ENCODE assay signal across 11 cellular contexts in the genomic region with DNA sequence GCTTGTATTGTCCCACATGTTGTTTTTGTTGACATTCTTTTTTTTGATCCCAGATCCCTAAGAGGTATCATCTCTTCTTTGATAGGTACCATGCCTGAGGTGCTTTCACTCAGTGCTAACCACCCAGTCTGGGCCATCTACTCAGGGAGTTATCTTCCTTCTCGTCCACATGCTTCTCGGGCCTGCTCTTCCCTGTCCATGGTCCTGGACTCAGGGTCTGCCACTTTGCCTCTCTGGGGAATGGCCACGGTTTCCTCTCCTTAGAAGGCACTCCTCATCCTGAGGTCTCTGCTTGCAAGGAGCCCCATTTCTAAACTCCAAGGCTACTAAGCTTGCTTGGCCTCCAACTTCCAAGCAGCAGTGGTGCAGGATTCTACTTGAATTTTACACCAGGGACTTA.
DNase-seq lines count a peak whose midpoint lies in the region; ATAC-seq, FAIRE-seq and TF ChIP-seq lines count a peak whose summit lies in the region.
"Had no signal": no experiment of that assay in that cellular context is flagged by ENCODE, and none has a peak within 500 bp of the region (broad histone marks: within the 10 kb centered on the region; RNA-seq: fewer than 3 reads in every experiment).

No MANE protein-coding gene starts in this region.

- TF ChIP-seq POLR2A in K562 (conservative IDR thresholded peaks at IDR 0.05) (no peak), esophagus muscularis mucosa (IDR thresholded peaks at IDR 0.05; ENCODE audit: low read depth) (no peak)

- in situ Hi-C loops in K562 (cut with MboI), result no loop called here

- CTCF ChIA-PET in K562 (lab: Yijun Ruan, JAX; ENCODE audit: low intra/inter-chr PET ratio), result no interaction called here

- H3K79me2 ChIP-seq in Karpas-422 (ENCODE audit: low read length) (no peaks in the 10 kb centered on the region), K562 (ENCODE audit: control insufficient read depth, insufficient read depth, low read length) (no peaks in the 10 kb centered on the region)

- no peaks in the 10 kb centered on the region for H3K9me2 ChIP-seq in Karpas-422 (replicated peaks; ENCODE audit: insufficient read depth, low read length)

- TF ChIP-seq CTCF in K562 (IDR thresholded peaks at IDR 0.05 in 2 of 3, conservative IDR thresholded peaks at IDR 0.05 in 1 of 3; ENCODE audit: insufficient read depth in 2 of 3, low read depth in 1 of 3, low read length in 3 of 3) (no peak), esophagus muscularis mucosa (IDR thresholded peaks at IDR 0.05) (no peak)

- H3K4me1 ChIP-seq in Karpas-422 (ENCODE audit: low read length) (no peaks in the 10 kb centered on the region), K562 (replicated peaks in 1 of 2; ENCODE audit: control insufficient read depth in 2 of 2, insufficient read depth in 2 of 2, low read length in 2 of 2) (no peaks in the 10 kb centered on the region), esophagus muscularis mucosa (no peaks in the 10 kb centered on the region)

- POLR2A ChIA-PET in K562 (lab: Yijun Ruan, JAX), result interaction anchor here (0.6 kb wide), 1 partner anchor 582 kb away, joined by 4 read pairs; no protein-coding TSS in a partner anchor

- H3K9ac ChIP-seq in Karpas-422 (ENCODE audit: low read length) (no peak overlapping the region), K562 (ENCODE audit: insufficient read depth in 1 of 2, low read depth in 2 of 2, low read length in 2 of 2) (no peak overlapping the region)

- DNase-seq in Daoy (ENCODE audit: low read depth) (peak; percentile 23), Karpas-422 (peak; percentile 42), K562 (ENCODE audit: extremely low read depth in 1 of 4, low spot score in 3 of 4) (peak in 3 of 4 experiments; percentile 11 to 17 (median 13)), left lobe of liver (ENCODE audit: low spot score) (no peak), esophagus muscularis mucosa (ENCODE audit: extremely low spot score) (no peak), SHP77 treated with DMSO at 0.1 percent for 48 hours (lab: John Stamatoyannopoulos, UW) (no peak)
- DNase-seq: stimulated activated CD4-positive, alpha-beta T cell treated with anti-CD3 and anti-CD28 coated beads, Interleukin-12 subunit alpha, Interleukin-12 subunit beta, amount 100 ng/mL, for 4 hours had no signal

- no TSS peak for BruUV-seq in K562 (replicated peaks; lab: Mats Ljungman, UMichigan)

- no peak for TF ChIP-seq EP300 in K562 (IDR thresholded peaks at IDR 0.05; ENCODE audit: low read length)
- TF ChIP-seq EP300 in esophagus muscularis mucosa (IDR thresholded peaks at IDR 0.05), result no peak

- H3K4me3 ChIP-seq in Karpas-422 (ENCODE audit: low read length), result no peak overlapping the region
- no peak overlapping the region for H3K4me3 ChIP-seq in K562
- H3K4me3 ChIP-seq in esophagus muscularis mucosa, result no peak overlapping the region

- H3K36me3 ChIP-seq in Karpas-422 (ENCODE audit: insufficient read depth, low read length) (no peaks in the 10 kb centered on the region), K562 (ENCODE audit: control insufficient read depth, insufficient read depth, low read length) (no peaks in the 10 kb centered on the region), esophagus muscularis mucosa (no peaks in the 10 kb centered on the region)

- TF ChIP-seq RAD21 in K562 (CRISPR knock-in tag; conservative IDR thresholded peaks at IDR 0.05 in 1 of 2, IDR thresholded peaks at IDR 0.05 in 1 of 2), result no peak

- FAIRE-seq in K562 (lab: Jason Lieb, UNC), result no peak

- H3K9me1 ChIP-seq in K562 (ENCODE audit: control insufficient read depth, insufficient read depth, low read length), result no peaks in the 10 kb centered on the region

- H3K4me2 ChIP-seq in Karpas-422 (ENCODE audit: low read depth, low read length, poor library complexity, severe bottlenecking) (no peak overlapping the region), K562 (ENCODE audit: insufficient read depth, low read length) (no peak overlapping the region)

- H3K27ac ChIP-seq in Karpas-422 (ENCODE audit: low read length), result no peak overlapping the region
- no peak overlapping the region for H3K27ac ChIP-seq in K562 (ENCODE audit: extremely low read depth, low read depth, low read length)
- no peak overlapping the region for H3K27ac ChIP-seq in esophagus muscularis mucosa (replicated peaks in 1 of 4)
- H3K27ac ChIP-seq: HL-60 had no signal

- no peaks in the 10 kb centered on the region for H3K9me3 ChIP-seq in Karpas-422 (ENCODE audit: low read length)
- no peaks in the 10 kb centered on the region for H3K9me3 ChIP-seq in K562 (replicated peaks; ENCODE audit: control insufficient read depth, insufficient read depth, low read depth, low read length)
- H3K9me3 ChIP-seq in esophagus muscularis mucosa, result no peaks in the 10 kb centered on the region

- ATAC-seq in K562 (0 out of 3 replicates have a peak, but pooled peaks have one; percentile 25), left lobe of liver (peak; percentile 41), HG03460 (IDR thresholded peaks at IDR 0.05; ENCODE audit: unreplicated experiment) (no peak), HG03565 (IDR thresholded peaks at IDR 0.05; ENCODE audit: unreplicated experiment) (no peak)
- ATAC-seq: left colon had no signal

- intact Hi-C loops in K562 (cut with micrococcal nuclease), result no loop called here
- intact Hi-C loops in esophagus muscularis mucosa (cut with DNase I), result no loop called here

- H3K27me3 ChIP-seq in Karpas-422 (ENCODE audit: low read length) (no peaks in the 10 kb centered on the region), K562 (ENCODE audit: control insufficient read depth in 2 of 2, insufficient read depth in 2 of 2, low read length in 2 of 2) (no peaks in the 10 kb centered on the region; a peak in 1 of 5 replicates), esophagus muscularis mucosa (peaks cover 0 to 4% (median 0%) of the 10 kb centered on the region in 4 donors)

- no peaks in the 10 kb centered on the region for H4K20me1 ChIP-seq in Karpas-422 (ENCODE audit: insufficient read depth, low read depth, low read length)
- H4K20me1 ChIP-seq in K562 (replicated peaks; ENCODE audit: control insufficient read depth, insufficient read depth, low read length), result no peaks in the 10 kb centered on the region

- H2AFZ ChIP-seq in Karpas-422 (ENCODE audit: low read length) (no peak overlapping the region), K562 (ENCODE audit: low read depth, low read length) (no peak overlapping the region)

- WGBS in K562 (ENCODE audit: insufficient coverage, low coverage, missing lambda C conversion rate), result 0% methylated on average over 3 of the region's 3 CpGs
- 14% methylated on average over 3 of the region's 3 CpGs for WGBS in esophagus muscularis mucosa

TF ChIP-seq in K562, 482 proteins besides CTCF, POLR2A, EP300 and RAD21 (continues in another document):
- TF ChIP-seq ZNF184 (CRISPR knock-in tag; IDR thresholded peaks at IDR 0.05) (no peak), ZNF263 (CRISPR knock-in tag; IDR thresholded peaks at IDR 0.05; ENCODE audit: borderline replicate concordance) (no peak), RBM34 (IDR thresholded peaks at IDR 0.05; ENCODE audit: borderline replicate concordance, insufficient read depth, low read length) (no peak), ZNF347 (CRISPR knock-in tag; IDR thresholded peaks at IDR 0.05; ENCODE audit: low read depth) (no peak), ARHGAP35 (IDR thresholded peaks at IDR 0.05; ENCODE audit: partially characterized antibody) (no peak), DACH1 (IDR thresholded peaks at IDR 0.05; ENCODE audit: partially characterized antibody) (no peak), MIER1 (IDR thresholded peaks at IDR 0.05; ENCODE audit: low read depth) (peak; percentile 82), OTX1 (CRISPR knock-in tag; IDR thresholded peaks at IDR 0.05) (no peak), XRCC4 (IDR thresholded peaks at IDR 0.05; ENCODE audit: extremely low read depth, insufficient read depth, insufficient read length) (no peak), ZNF561 (CRISPR knock-in tag; conservative IDR thresholded peaks at IDR 0.05) (no peak), SRSF1 (IDR thresholded peaks at IDR 0.05; ENCODE audit: low read depth, low read length) (no peak)
- TF ChIP-seq, protein P1, sequence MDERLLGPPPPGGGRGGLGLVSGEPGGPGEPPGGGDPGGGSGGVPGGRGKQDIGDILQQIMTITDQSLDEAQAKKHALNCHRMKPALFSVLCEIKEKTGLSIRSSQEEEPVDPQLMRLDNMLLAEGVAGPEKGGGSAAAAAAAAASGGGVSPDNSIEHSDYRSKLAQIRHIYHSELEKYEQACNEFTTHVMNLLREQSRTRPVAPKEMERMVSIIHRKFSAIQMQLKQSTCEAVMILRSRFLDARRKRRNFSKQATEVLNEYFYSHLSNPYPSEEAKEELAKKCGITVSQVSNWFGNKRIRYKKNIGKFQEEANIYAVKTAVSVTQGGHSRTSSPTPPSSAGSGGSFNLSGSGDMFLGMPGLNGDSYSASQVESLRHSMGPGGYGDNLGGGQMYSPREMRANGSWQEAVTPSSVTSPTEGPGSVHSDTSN (CRISPR knock-in tag; IDR thresholded peaks at IDR 0.05; ENCODE audit: low read depth), result no peak
- TF ChIP-seq, protein P1 (tag; conservative IDR thresholded peaks at IDR 0.05; ENCODE audit: low read depth), result no peak
- TF ChIP-seq, protein P2, sequence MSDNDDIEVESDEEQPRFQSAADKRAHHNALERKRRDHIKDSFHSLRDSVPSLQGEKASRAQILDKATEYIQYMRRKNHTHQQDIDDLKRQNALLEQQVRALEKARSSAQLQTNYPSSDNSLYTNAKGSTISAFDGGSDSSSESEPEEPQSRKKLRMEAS (CRISPR knock-in tag; IDR thresholded peaks at IDR 0.05), result no peak
- TF ChIP-seq, protein P3, sequence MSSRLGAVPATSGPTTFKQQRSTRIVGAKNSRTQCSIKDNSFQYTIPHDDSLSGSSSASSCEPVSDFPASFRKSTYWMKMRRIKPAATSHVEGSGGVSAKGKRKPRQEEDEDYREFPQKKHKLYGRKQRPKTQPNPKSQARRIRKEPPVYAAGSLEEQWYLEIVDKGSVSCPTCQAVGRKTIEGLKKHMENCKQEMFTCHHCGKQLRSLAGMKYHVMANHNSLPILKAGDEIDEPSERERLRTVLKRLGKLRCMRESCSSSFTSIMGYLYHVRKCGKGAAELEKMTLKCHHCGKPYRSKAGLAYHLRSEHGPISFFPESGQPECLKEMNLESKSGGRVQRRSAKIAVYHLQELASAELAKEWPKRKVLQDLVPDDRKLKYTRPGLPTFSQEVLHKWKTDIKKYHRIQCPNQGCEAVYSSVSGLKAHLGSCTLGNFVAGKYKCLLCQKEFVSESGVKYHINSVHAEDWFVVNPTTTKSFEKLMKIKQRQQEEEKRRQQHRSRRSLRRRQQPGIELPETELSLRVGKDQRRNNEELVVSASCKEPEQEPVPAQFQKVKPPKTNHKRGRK (tag; IDR thresholded peaks at IDR 0.05), result no peak

Comparison
In these comparisons a context has a peak if more than half of its experiments do, and no peak if none do; other contexts are left out.
1. DNase-seq: peak in Daoy (single experiment), Karpas-422 (single experiment) and K562 (3 of 4); none in left lobe of liver (single experiment), esophagus muscularis mucosa (single experiment) and SHP77 treated with DMSO at 0.1 percent for 48 hours (single experiment).
2. ATAC-seq: peak in K562 (single experiment) and left lobe of liver (single experiment); none in HG03460 (single experiment) and HG03565 (single experiment).